10 cellular contexts compared by ENCODE assay signal in genomic region chr10:73218466-73219191, GRCh38. TPM values are rescaled to one million over a fixed set of nuclear protein-coding genes. Genes with fewer than 3 reads are reported as not detected.
DNase-seq lines count a peak whose midpoint lies in the region; ATAC-seq and TF ChIP-seq lines count a peak whose summit lies in the region.
"Had no signal": no experiment of that assay in that cellular context is flagged by ENCODE, and none has a peak within 500 bp of the region (broad histone marks: within the 10 kb centered on the region; RNA-seq: fewer than 3 reads in every experiment).

No MANE protein-coding gene starts in this region.

- no peak overlapping the region for H2AFZ ChIP-seq in H9 (ENCODE audit: low read length)
- H2AFZ ChIP-seq in hepatocyte, result no peak overlapping the region

- H2BK5ac ChIP-seq in H9 (ENCODE audit: insufficient read length, low read length), result no peak overlapping the region

- no peak overlapping the region for H3K23ac ChIP-seq in H9 (ENCODE audit: insufficient read length, low read depth, low read length)

- H3K23me2 ChIP-seq in H9 (ENCODE audit: insufficient read length, low read depth, low read length, poor library complexity, severe bottlenecking), result no peaks in the 10 kb centered on the region

- no CpG with 5 or more reads among the region's 2 CpGs for WGBS in H9 (ENCODE audit: extremely low coverage, insufficient read length, low lambda C conversion rate)
- 73% methylated on average over 2 of the region's 2 CpGs for WGBS in hepatocyte (ENCODE audit: low lambda C conversion rate, missing lambda C conversion rate)

- peaks cover 3% of the 10 kb centered on the region; the same call in 1 of the 2 replicates for H3K36me3 ChIP-seq in BJ (ENCODE audit: control insufficient read depth, insufficient read depth, low read length)
- no peaks in the 10 kb centered on the region for H3K36me3 ChIP-seq in hepatocyte (replicated peaks; ENCODE audit: insufficient read depth, low read depth)
- H3K36me3 ChIP-seq in ascending aorta, result peaks cover 10 to 21% of the 10 kb centered on the region in 2 donors

- H3K4me3 ChIP-seq in BJ (ENCODE audit: low read depth, low read length) (no peak overlapping the region), hepatocyte (no peak overlapping the region), ascending aorta (no peak overlapping the region)

- H3K27me3 ChIP-seq in BJ (ENCODE audit: control insufficient read depth, insufficient read depth, low read length), result no peaks in the 10 kb centered on the region
- no peaks in the 10 kb centered on the region for H3K27me3 ChIP-seq in H9 (ENCODE audit: insufficient read depth, low read length)
- no peaks in the 10 kb centered on the region for H3K27me3 ChIP-seq in hepatocyte
- no peaks in the 10 kb centered on the region for H3K27me3 ChIP-seq in ascending aorta

- no peaks in the 10 kb centered on the region; the same call in 1 of the 2 replicates for H3K79me2 ChIP-seq in H9 (ENCODE audit: insufficient read depth, low read length)
- H3K79me2 ChIP-seq in hepatocyte, result no peaks in the 10 kb centered on the region

- no peaks in the 10 kb centered on the region for H3K27me3 Mint-ChIP-seq in H9 (ENCODE audit: low read depth)

- H3K4me3 Mint-ChIP-seq in H9, result no peak overlapping the region

- intact Hi-C loops in left ventricle myocardium superior (cut with micrococcal nuclease), result no loop called here
- intact Hi-C loops in ascending aorta (cut with DNase I), result no loop called here

- H4K8ac ChIP-seq in H9 (replicated peaks; ENCODE audit: insufficient read length, low read depth, low read length), result no peak overlapping the region

- peaks cover 0 to 11% (median 10%) of the 10 kb centered on the region in 3 experiments; a peak in 5 of 7 replicates for H3K36me3 Mint-ChIP-seq in H9 (ENCODE audit: insufficient read depth in 1 of 3, low read depth in 3 of 3)

- TF ChIP-seq CTCF in BJ (IDR thresholded peaks at IDR 0.05; ENCODE audit: insufficient read depth, low read depth, low read length) (peak; percentile 41), H9 (conservative IDR thresholded peaks at IDR 0.05) (peak; percentile 66), hepatocyte (IDR thresholded peaks at IDR 0.05; ENCODE audit: poor library complexity) (peak; percentile 36), ascending aorta (IDR thresholded peaks at IDR 0.05) (peak in 1 of 3 experiments; percentile 4)

- no peak overlapping the region for H2BK120ac ChIP-seq in H9 (ENCODE audit: low read depth, low read length, poor library complexity, severe bottlenecking)

- no peak overlapping the region for H2BK20ac ChIP-seq in H9 (ENCODE audit: low read depth, low read length, poor library complexity, severe bottlenecking)

- no peak overlapping the region for H4K5ac ChIP-seq in H9 (ENCODE audit: insufficient read length, low read depth, low read length)

- ATAC-seq in SK-N-SH treated with all-trans-retinoic acid at 6 μM for 48 hours, result peak; percentile 52; the same call in 2 of the 3 replicates
- no peak for ATAC-seq in left ventricle myocardium superior
- ATAC-seq: left colon had no signal

- no peaks in the 10 kb centered on the region for H3K9me3 Mint-ChIP-seq in H9

- H4K20me1 ChIP-seq in H9 (ENCODE audit: control insufficient read depth, insufficient read depth, insufficient read length), result no peaks in the 10 kb centered on the region
- no peaks in the 10 kb centered on the region for H4K20me1 ChIP-seq in hepatocyte (ENCODE audit: insufficient read depth, poor library complexity, severe bottlenecking)

- POLR2A ChIA-PET in BJ (lab: Charles Lee), result interaction anchor here (0.5 kb wide), 1 partner anchor 1026 kb away, joined by 3 read pairs; no protein-coding TSS in a partner anchor

- no peak overlapping the region for H3K18ac ChIP-seq in H9 (ENCODE audit: insufficient read length, low read depth, low read length)

- no peaks in the 10 kb centered on the region for H3K4me1 Mint-ChIP-seq in H9

- H2BK15ac ChIP-seq in H9 (ENCODE audit: low read depth, low read length), result no peak overlapping the region

- CTCF ChIA-PET in BJ (lab: Yijun Ruan, JAX), result interaction anchor here (0.7 to 1.7 kb wide), 3 partner anchors 9 to 62 kb away, joined by 3 to 4 read pairs (median 3); no protein-coding TSS in a partner anchor

- no peak for DNase-seq in BJ (ENCODE audit: low read depth)
- DNase-seq in H9, result no peak
- peak; percentile 11 for DNase-seq in hepatocyte (ENCODE audit: low spot score)
- DNase-seq in activated CD8-positive, alpha-beta memory T cell treated with anti-CD3 and anti-CD28 coated beads for 24 hours, result no peak
- DNase-seq in left ventricle myocardium superior, result no peak
- no peak for DNase-seq in NCI-H510A treated with DMSO at 0.1 percent for 48 hours (lab: John Stamatoyannopoulos, UW)
- DNase-seq in ascending aorta (ENCODE audit: low spot score in 2 of 2), result no peak
- DNase-seq: left colon, NCI-H1092 had no signal

- no peak overlapping the region for H4K91ac ChIP-seq in H9 (ENCODE audit: insufficient read length, low read depth, low read length)

- H3K4me2 ChIP-seq in H9 (ENCODE audit: insufficient read depth, insufficient read length, low read length), result no peak overlapping the region
- no peak overlapping the region for H3K4me2 ChIP-seq in hepatocyte

- H2BK12ac ChIP-seq in H9 (ENCODE audit: insufficient read length, low read depth, low read length), result no peak overlapping the region

- H3K27ac Mint-ChIP-seq in H9, result no peak overlapping the region

- no peak overlapping the region for H3K56ac ChIP-seq in H9 (ENCODE audit: insufficient read length, low read depth, low read length)

- no peak overlapping the region for H3K9ac ChIP-seq in H9 (ENCODE audit: extremely low read depth, insufficient read length, low read length)

- no peaks in the 10 kb centered on the region for H3K9me2 ChIP-seq in hepatocyte (replicated peaks; ENCODE audit: insufficient read depth)

- H3K4me1 ChIP-seq in H9 (ENCODE audit: insufficient read depth, low read length), result no peaks in the 10 kb centered on the region
- H3K4me1 ChIP-seq in hepatocyte (ENCODE audit: insufficient read depth), result no peaks in the 10 kb centered on the region
- no peaks in the 10 kb centered on the region for H3K4me1 ChIP-seq in ascending aorta

- no peak overlapping the region for H2AK5ac ChIP-seq in H9 (ENCODE audit: insufficient read length, low read length)

- H3K27ac ChIP-seq in H9 (ENCODE audit: insufficient read length, low read depth, low read length), result no peak overlapping the region
- H3K27ac ChIP-seq in hepatocyte, result no peak overlapping the region
- H3K27ac ChIP-seq in ascending aorta, result no peak overlapping the region

- H3K79me1 ChIP-seq in H9 (ENCODE audit: insufficient read depth, low read depth, low read length, poor library complexity, severe bottlenecking), result no peaks in the 10 kb centered on the region

- no peak overlapping the region for H3K4ac ChIP-seq in H9 (ENCODE audit: low read depth, low read length)

- no peaks in the 10 kb centered on the region for H3K9me3 ChIP-seq in H9 (ENCODE audit: control insufficient read depth, low read depth, low read length)
- H3K9me3 ChIP-seq in hepatocyte (ENCODE audit: low read depth), result no peaks in the 10 kb centered on the region
- H3K9me3 ChIP-seq in ascending aorta, result no peaks in the 10 kb centered on the region

- no peak overlapping the region for H3T11ph ChIP-seq in H9 (ENCODE audit: low read length)

- H3K14ac ChIP-seq in H9 (ENCODE audit: insufficient read depth, low read length), result no peak overlapping the region

TF ChIP-seq in SK-N-SH treated with all-trans-retinoic acid at 6 μM for 48 hours, 23 proteins besides CTCF, POLR2A, EP300 and RAD21:
- TF ChIP-seq OSR1 (CRISPR knock-in tag; IDR thresholded peaks at IDR 0.05), result no peak
- no peak for TF ChIP-seq RARB (CRISPR knock-in tag; IDR thresholded peaks at IDR 0.05)
- TF ChIP-seq ARNTL (CRISPR knock-in tag; IDR thresholded peaks at IDR 0.05; ENCODE audit: borderline replicate concordance, low read depth), result no peak
- TF ChIP-seq ZC3H10 (CRISPR knock-in tag; IDR thresholded peaks at IDR 0.05), result no peak
- TF ChIP-seq ISL1 (CRISPR knock-in tag; IDR thresholded peaks at IDR 0.05), result no peak
- no peak for TF ChIP-seq POU6F1 (CRISPR knock-in tag; IDR thresholded peaks at IDR 0.05; ENCODE audit: borderline replicate concordance, low read depth)
- no peak for TF ChIP-seq CSDC2 (CRISPR knock-in tag; IDR thresholded peaks at IDR 0.05)
- no peak for TF ChIP-seq ESRRG (CRISPR knock-in tag; IDR thresholded peaks at IDR 0.05)

RNA-seq across cellular contexts. Expression of gene DNAJC9, which starts 28.4 kb away (rescaled TPM):
- polyA plus RNA-seq in BJ (2011; rRNA removed) (10.0 and 16.8 TPM in 2 replicates), hepatocyte (16.3 and 17.8 TPM in 2 replicates)
- 5.7 and 7.6 TPM in 2 replicates for polyA minus RNA-seq in BJ (2011; rRNA and poly(A)+ RNA removed)
- total RNA-seq in H9 (2021) (45.7 and 47.7 TPM in 2 replicates), hepatocyte (24.5 and 27.2 TPM in 2 replicates), left ventricle myocardium superior (9.6 TPM), ascending aorta (5.3 TPM)

RNA-seq across cellular contexts. Expression of gene MRPS16, which starts 33.8 kb away (rescaled TPM):
- polyA plus RNA-seq in BJ (2011; rRNA removed) (74.4 and 87.9 TPM in 2 replicates), hepatocyte (94.8 and 105 TPM in 2 replicates)
- polyA minus RNA-seq in BJ (2011; rRNA and poly(A)+ RNA removed), result 52.1 and 96.9 TPM in 2 replicates
- total RNA-seq in H9 (2021) (122 and 128 TPM in 2 replicates), hepatocyte (57.0 and 58.7 TPM in 2 replicates), left ventricle myocardium superior (109 TPM), ascending aorta (44.5 TPM)

RNA-seq across cellular contexts. Expression of gene FAM149B1, which starts 50.7 kb away (rescaled TPM):
- 33.0 and 40.2 TPM in 2 replicates for polyA plus RNA-seq in BJ (2011; rRNA removed)
- polyA minus RNA-seq in BJ (2011; rRNA and poly(A)+ RNA removed), result 21.3 and 26.5 TPM in 2 replicates
- total RNA-seq in H9 (2021), result 16.8 and 17.9 TPM in 2 replicates
- 20.6 and 22.7 TPM in 2 replicates for total RNA-seq in hepatocyte
- polyA plus RNA-seq in hepatocyte, result 9.8 and 10.3 TPM in 2 replicates
- 13.8 TPM for total RNA-seq in left ventricle myocardium superior
- 19.4 TPM for total RNA-seq in ascending aorta

RNA-seq across cellular contexts. Expression of gene ECD, which starts 50.8 kb away (rescaled TPM):
- polyA plus RNA-seq in BJ (2011; rRNA removed) (25.4 and 32.7 TPM in 2 replicates), hepatocyte (26.9 and 31.0 TPM in 2 replicates)
- polyA minus RNA-seq in BJ (2011; rRNA and poly(A)+ RNA removed), result 13.9 and 16.3 TPM in 2 replicates
- total RNA-seq in H9 (2021) (39.9 and 41.6 TPM in 2 replicates), hepatocyte (30.1 and 30.5 TPM in 2 replicates), left ventricle myocardium superior (17.8 TPM), ascending aorta (6.2 TPM)
